21 cellular contexts compared by ENCODE assay signal in the genomic region with DNA sequence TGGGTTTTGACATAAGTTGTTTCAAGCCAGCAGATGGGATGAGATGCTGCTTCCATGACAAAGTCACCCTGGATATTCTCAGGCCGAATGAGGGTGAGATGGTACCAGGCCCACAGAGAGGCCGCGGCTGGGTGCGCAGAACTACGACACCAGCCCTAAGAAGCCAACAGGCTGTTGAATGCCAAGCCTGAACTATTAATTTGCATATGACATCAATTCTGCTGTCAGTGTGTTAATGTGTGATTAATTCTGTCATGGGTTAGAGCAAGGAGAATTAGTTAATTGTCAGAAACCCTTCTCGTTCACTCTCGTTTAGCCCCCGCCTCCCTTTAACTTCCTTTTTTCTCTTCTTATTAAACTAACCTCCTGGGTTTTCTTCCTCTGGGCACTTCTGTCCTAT.
"Had no signal": no experiment of that assay in that cellular context is flagged by ENCODE, and none has a peak within 500 bp of the region (broad histone marks: within the 10 kb centered on the region; RNA-seq: fewer than 3 reads in every experiment).

No MANE protein-coding gene starts in this region.

- H3K4me3 ChIP-seq: left ventricle myocardium inferior, tibial nerve, uterus had no signal

- H3K27ac ChIP-seq: brain microvascular endothelial cell, left ventricle myocardium inferior, tibial nerve, uterus, WERI-Rb-1 had no signal

- ATAC-seq: activated naive CD8-positive, alpha-beta T cell treated with anti-CD3 and anti-CD28 coated beads, Interleukin-2, amount 50 U/mL, for 24 hours had no signal

- H3K4me3 Mint-ChIP-seq: activated naive CD4-positive, alpha-beta T cell treated with anti-CD3 and anti-CD28 coated beads, Interleukin-2, amount 10 ng/mL, durations not matched to agents 7 days and 5 days; activated naive CD8-positive, alpha-beta T cell treated with anti-CD3 and anti-CD28 coated beads, Interleukin-2, amount 50 U/mL, for 24 hours; T-helper 1 cell treated with Interleukin-12 subunit alpha and Interleukin-12 subunit beta and Interleukin-4 antibody, amounts not matched to agents 30 μg/mL and 1 μg/mL, for 36 hours had no signal

- H3K9me3 Mint-ChIP-seq: activated naive CD8-positive, alpha-beta T cell treated with anti-CD3 and anti-CD28 coated beads, Interleukin-2, amount 50 U/mL, for 24 hours had no signal

- H3K27me3 ChIP-seq: brain microvascular endothelial cell, tibial nerve, uterus had no signal

- H3K9me3 ChIP-seq: left ventricle myocardium inferior, tibial nerve, uterus had no signal

- H3K27ac Mint-ChIP-seq: activated naive CD4-positive, alpha-beta T cell treated with anti-CD3 and anti-CD28 coated beads, Interleukin-2, amount 10 ng/mL, durations not matched to agents 7 days and 5 days; activated naive CD8-positive, alpha-beta T cell treated with anti-CD3 and anti-CD28 coated beads, Interleukin-2, amount 50 U/mL, for 24 hours; T-helper 1 cell treated with Interleukin-12 subunit alpha and Interleukin-12 subunit beta and Interleukin-4 antibody, amounts not matched to agents 30 μg/mL and 1 μg/mL, for 36 hours had no signal

- DNase-seq: activated CD4-positive, alpha-beta T cell treated with anti-CD3 and anti-CD28 coated beads for 1 hour; activated CD8-positive, alpha-beta memory T cell treated with anti-CD3 and anti-CD28 coated beads for 24 hours; activated CD8-positive, alpha-beta memory T cell treated with anti-CD3 and anti-CD28 coated beads, Interleukin-2, amount 50 U/mL, for 48 hours; activated effector memory CD4-positive, alpha-beta T cell treated with Interleukin-2 at 50 U/mL for 16 hours; activated naive CD4-positive, alpha-beta T cell treated with anti-CD3 and anti-CD28 coated beads, Interleukin-2, amount 10 ng/mL, durations not matched to agents 7 days and 5 days; activated naive CD8-positive, alpha-beta T cell treated with anti-CD3 and anti-CD28 coated beads, Interleukin-2, amount 50 U/mL, for 24 hours; activated T-cell treated with anti-CD3 and anti-CD28 coated beads, Interleukin-2, amount 50 U/mL, for 48 hours; anterior cingulate cortex; brain microvascular endothelial cell; cerebellar nuclear complex; cortex of kidney; erythroblast; left ventricle myocardium inferior; stimulated activated CD4-positive, alpha-beta T cell treated with anti-CD3 and anti-CD28 coated beads, Interleukin-2, amount 100 ng/mL, for 24 hours; stimulated activated naive CD4-positive, alpha-beta T cell treated with Interleukin-2 at 50 U/mL for 16 hours; substantia nigra; uterus; WERI-Rb-1 had no signal

- H3K27me3 Mint-ChIP-seq: activated naive CD8-positive, alpha-beta T cell treated with anti-CD3 and anti-CD28 coated beads, Interleukin-2, amount 50 U/mL, for 24 hours had no signal

- FAIRE-seq: endometrium had no signal

- H3K36me3 ChIP-seq: brain microvascular endothelial cell, left ventricle myocardium inferior, tibial nerve, uterus, WERI-Rb-1 had no signal
